30 cellular contexts compared by ENCODE assay signal in the genomic region with DNA sequence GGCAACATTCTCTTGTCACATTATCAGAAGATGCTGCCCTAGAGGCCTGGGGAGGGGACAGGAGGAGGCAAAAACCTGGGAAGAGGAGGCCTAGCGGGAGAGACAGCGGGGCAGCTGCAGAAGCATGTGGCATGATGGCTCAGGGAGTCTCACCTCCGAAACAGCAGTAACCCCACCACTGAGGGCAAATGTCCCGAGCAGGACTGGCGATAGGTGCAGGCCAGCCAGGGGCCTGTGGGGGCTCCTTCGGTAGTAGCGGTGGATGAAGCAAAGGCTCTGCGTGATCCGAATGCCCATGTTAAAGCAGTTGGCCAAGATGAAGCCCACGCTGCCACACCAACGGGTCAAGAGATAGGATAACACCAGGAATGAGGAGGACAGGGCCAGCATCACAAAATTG.
"Had no signal": no experiment of that assay in that cellular context is flagged by ENCODE, and none has a peak within 500 bp of the region (broad histone marks: within the 10 kb centered on the region; RNA-seq: fewer than 3 reads in every experiment).

No MANE protein-coding gene starts in this region.

- ATAC-seq: activated CD8-positive, alpha-beta T cell treated with anti-CD3 and anti-CD28 coated beads, Interleukin-2, amount 10 ng/mL, durations not matched to agents 7 days and 5 days had no signal

- H3K4me3 ChIP-seq: ascending aorta, cardiac muscle cell, PC-9, SJCRH30, SK-N-MC had no signal

- DNase-seq: activated CD4-positive, alpha-beta T cell treated with anti-CD3 and anti-CD28 coated beads, Interleukin-2, amount 10 ng/mL, durations not matched to agents 24 days and 14 days; activated CD4-positive, alpha-beta T cell treated with anti-CD3 and anti-CD28 coated beads, Interleukin-2, amount 50 U/mL, for 48 hours; activated CD8-positive, alpha-beta T cell treated with anti-CD3 and anti-CD28 coated beads, Interleukin-2, amount 10 ng/mL, durations not matched to agents 7 days and 5 days; activated effector memory CD4-positive, alpha-beta T cell treated with anti-CD3 and anti-CD28 coated beads, Interleukin-2, amount 50 U/mL, for 16 hours; activated naive CD4-positive, alpha-beta T cell treated with Interleukin-2 at 50 U/mL for 16 hours; activated naive CD8-positive, alpha-beta T cell treated with anti-CD3 and anti-CD28 coated beads, Interleukin-2, amount 10 ng/mL, durations not matched to agents 7 days and 5 days; activated T-cell treated with anti-CD3 and anti-CD28 coated beads, Interleukin-2, amount 50 U/mL, for 48 hours; amygdala; Kasumi-1; KBM-7; MM.1S; NCI-H1092; NCI-H1436 treated with DMSO at 0.1 percent for 48 hours; NCI-H1694 treated with DMSO at 0.1 percent for 48 hours; NCI-H2029; NCI-H345; NCI-H524 treated with DMSO at 0.1 percent for 48 hours; NK-92 treated with Interleukin-12 subunit alpha and Interleukin-12 subunit beta, amount 100 ng/mL, for 24 hours; PC-9; SHP77; SJCRH30 had no signal

- H3K36me3 ChIP-seq: cardiac muscle cell had no signal

- H3K4me1 Mint-ChIP-seq: activated naive CD4-positive, alpha-beta T cell treated with anti-CD3 and anti-CD28 coated beads, Interleukin-2, amount 50 U/mL, for 24 hours; central memory CD8-positive, alpha-beta T cell had no signal

- H3K27me3 ChIP-seq: ascending aorta, SJCRH30 had no signal

- H2AFZ ChIP-seq: PC-9 had no signal

- H3K9me3 Mint-ChIP-seq: activated CD4-positive, alpha-beta T cell treated with anti-CD3 and anti-CD28 coated beads, Interleukin-2, amount 10 ng/mL, durations not matched to agents 24 days and 14 days; activated naive CD4-positive, alpha-beta T cell treated with anti-CD3 and anti-CD28 coated beads, Interleukin-2, amount 50 U/mL, for 24 hours; activated naive CD8-positive, alpha-beta T cell treated with anti-CD3 and anti-CD28 coated beads, Interleukin-2, amount 10 ng/mL, durations not matched to agents 7 days and 5 days; central memory CD8-positive, alpha-beta T cell; T-helper 2 cell treated with Interferon-gamma antibody and Interleukin-4, amounts not matched to agents 5 μg/mL and 100 μg/mL, for 36 hours had no signal

- H3K4me1 ChIP-seq: ascending aorta, SJCRH30 had no signal

- FAIRE-seq: RCC 7860, TTC549 had no signal

- H3K27me3 Mint-ChIP-seq: activated CD4-positive, alpha-beta T cell treated with anti-CD3 and anti-CD28 coated beads, Interleukin-2, amount 10 ng/mL, durations not matched to agents 24 days and 14 days; activated naive CD4-positive, alpha-beta T cell treated with anti-CD3 and anti-CD28 coated beads, Interleukin-2, amount 50 U/mL, for 24 hours; activated naive CD8-positive, alpha-beta T cell treated with anti-CD3 and anti-CD28 coated beads, Interleukin-2, amount 10 ng/mL, durations not matched to agents 7 days and 5 days; central memory CD8-positive, alpha-beta T cell had no signal

- H3K4me3 Mint-ChIP-seq: activated CD4-positive, alpha-beta T cell treated with anti-CD3 and anti-CD28 coated beads, Interleukin-2, amount 10 ng/mL, durations not matched to agents 24 days and 14 days; activated CD8-positive, alpha-beta T cell treated with anti-CD3 and anti-CD28 coated beads, Interleukin-2, amount 10 ng/mL, durations not matched to agents 7 days and 5 days; activated naive CD4-positive, alpha-beta T cell treated with anti-CD3 and anti-CD28 coated beads, Interleukin-2, amount 50 U/mL, for 24 hours; activated naive CD8-positive, alpha-beta T cell treated with anti-CD3 and anti-CD28 coated beads, Interleukin-2, amount 10 ng/mL, durations not matched to agents 7 days and 5 days; central memory CD8-positive, alpha-beta T cell; T-helper 2 cell treated with Interferon-gamma antibody and Interleukin-4, amounts not matched to agents 5 μg/mL and 100 μg/mL, for 36 hours had no signal

- H3K27ac Mint-ChIP-seq: activated CD4-positive, alpha-beta T cell treated with anti-CD3 and anti-CD28 coated beads, Interleukin-2, amount 10 ng/mL, durations not matched to agents 24 days and 14 days; activated CD8-positive, alpha-beta T cell treated with anti-CD3 and anti-CD28 coated beads, Interleukin-2, amount 10 ng/mL, durations not matched to agents 7 days and 5 days; activated naive CD4-positive, alpha-beta T cell treated with anti-CD3 and anti-CD28 coated beads, Interleukin-2, amount 50 U/mL, for 24 hours; activated naive CD8-positive, alpha-beta T cell treated with anti-CD3 and anti-CD28 coated beads, Interleukin-2, amount 10 ng/mL, durations not matched to agents 7 days and 5 days; T-helper 2 cell treated with Interferon-gamma antibody and Interleukin-4, amounts not matched to agents 5 μg/mL and 100 μg/mL, for 36 hours had no signal

- H3K9me3 ChIP-seq: ascending aorta, SJCRH30 had no signal

- H3K4me2 ChIP-seq: PC-9 had no signal

- H3K27ac ChIP-seq: ascending aorta, cardiac muscle cell, PC-9, RWPE1, SJCRH30, SK-N-MC had no signal
